9 cellular contexts compared by ENCODE assay signal in the genomic region with DNA sequence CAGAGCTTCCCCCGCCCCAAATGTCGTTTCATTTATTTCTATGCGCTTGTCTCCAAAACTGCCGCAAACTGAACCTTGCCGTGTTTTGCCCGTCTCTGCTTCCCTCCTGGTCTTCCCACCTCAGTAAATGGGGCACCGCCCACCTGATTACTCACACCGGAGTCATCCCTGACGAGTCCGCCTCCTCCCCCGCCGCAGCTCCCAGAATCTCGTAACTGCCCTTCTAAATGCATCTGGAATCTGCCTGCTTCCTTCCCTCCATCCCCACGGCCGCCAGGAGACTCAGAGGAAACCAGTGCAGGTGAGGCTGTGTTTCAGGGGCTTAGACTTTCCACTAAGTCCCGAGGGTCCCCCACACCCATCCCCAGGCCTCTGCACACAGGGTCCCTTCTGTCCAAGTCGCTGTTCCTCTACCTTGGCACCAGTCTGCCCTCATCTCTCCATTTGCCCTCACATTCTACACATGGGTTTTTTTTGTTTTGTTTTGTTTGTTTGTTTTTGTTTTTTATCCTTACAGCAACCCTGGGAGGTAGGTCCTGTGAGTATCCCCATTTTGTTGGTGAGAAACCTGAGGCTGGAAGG.
DNase-seq lines count a peak whose midpoint lies in the region; ATAC-seq and TF ChIP-seq lines count a peak whose summit lies in the region.
"Had no signal": no experiment of that assay in that cellular context is flagged by ENCODE, and none has a peak within 500 bp of the region (broad histone marks: within the 10 kb centered on the region; RNA-seq: fewer than 3 reads in every experiment).

No MANE protein-coding gene starts in this region.

- intact Hi-C loops in Calu3 (cut with micrococcal nuclease; ENCODE audit: unreplicated experiment): no loop called here

- ATAC-seq in GM18909 (IDR thresholded peaks at IDR 0.05; ENCODE audit: poor library complexity, unreplicated experiment) (no peak), HG03571 (IDR thresholded peaks at IDR 0.05; ENCODE audit: unreplicated experiment) (no peak)

- CTCF ChIA-PET in Calu3 (lab: Charles Lee): interaction anchor here (0.6 kb wide), 1 partner anchor 460 kb away, joined by 4 read pairs; no protein-coding TSS in a partner anchor

- in situ Hi-C loops in G401 (cut with HindIII; ENCODE audit: low sequenced_read_pairs): no loop called here

- H3K27ac Mint-ChIP-seq in Calu3 (ENCODE audit: unreplicated experiment) (peak overlapping the region; percentile 3), brain (peak overlapping the region in 4 of 5 experiments; percentile 52 to 93 (median 74))
- H3K27ac Mint-ChIP-seq: activated naive CD8-positive, alpha-beta T cell had no signal

- H3K36me3 Mint-ChIP-seq in Calu3 (ENCODE audit: insufficient read depth, unreplicated experiment): peaks cover 4% of the 10 kb centered on the region
- no peaks in the 10 kb centered on the region for H3K36me3 Mint-ChIP-seq in brain
- H3K36me3 Mint-ChIP-seq: activated naive CD8-positive, alpha-beta T cell had no signal

- peaks cover 100% of the 10 kb centered on the region for H3K27me3 Mint-ChIP-seq in Calu3 (ENCODE audit: unreplicated experiment)
- H3K27me3 Mint-ChIP-seq in brain: peaks cover 6% of the 10 kb centered on the region

- H3K9me3 Mint-ChIP-seq in Calu3 (ENCODE audit: low read depth, unreplicated experiment) (peaks cover 2% of the 10 kb centered on the region), brain (peaks cover 4 to 11% (median 9%) of the 10 kb centered on the region in 5 experiments)

- no TSS peak for BruUV-seq in Calu3 (replicated peaks; lab: Mats Ljungman, UMichigan)

- H3K4me1 Mint-ChIP-seq in Calu3 (ENCODE audit: low read depth, unreplicated experiment): peaks cover 12% of the 10 kb centered on the region
- peaks cover 47% of the 10 kb centered on the region for H3K4me1 Mint-ChIP-seq in brain

- TF ChIP-seq CTCF in Calu3 (IDR thresholded peaks at IDR 0.05; ENCODE audit: unreplicated experiment) (no peak), brain (conservative IDR thresholded peaks at IDR 0.05) (no peak)

- DNase-seq in Calu3: peak; percentile 72
- DNase-seq in HT1080 (ENCODE audit: low read depth): peak; percentile 90
- peak; percentile 81 for DNase-seq in kidney tubule cell (ENCODE audit: low spot score)
- no peak for DNase-seq in NCI-H187 (lab: John Stamatoyannopoulos, UW)
- no peak for DNase-seq in G401 (ENCODE audit: low spot score)

- H3K4me3 Mint-ChIP-seq in Calu3 (ENCODE audit: low read depth, unreplicated experiment): peak overlapping the region; percentile 27
- H3K4me3 Mint-ChIP-seq in brain: peak overlapping the region in 1 of 5 experiments; percentile 8
- H3K4me3 Mint-ChIP-seq: activated naive CD8-positive, alpha-beta T cell had no signal

Comparison
In these comparisons a context has a peak if more than half of its experiments do, and no peak if none do; other contexts are left out.
1. DNase-seq: peak in Calu3 (single experiment), HT1080 (single experiment) and kidney tubule cell (single experiment); none in NCI-H187 (0 of 2) and G401 (single experiment).